ENCODE assay signal across 11 cellular contexts in the genomic region with DNA sequence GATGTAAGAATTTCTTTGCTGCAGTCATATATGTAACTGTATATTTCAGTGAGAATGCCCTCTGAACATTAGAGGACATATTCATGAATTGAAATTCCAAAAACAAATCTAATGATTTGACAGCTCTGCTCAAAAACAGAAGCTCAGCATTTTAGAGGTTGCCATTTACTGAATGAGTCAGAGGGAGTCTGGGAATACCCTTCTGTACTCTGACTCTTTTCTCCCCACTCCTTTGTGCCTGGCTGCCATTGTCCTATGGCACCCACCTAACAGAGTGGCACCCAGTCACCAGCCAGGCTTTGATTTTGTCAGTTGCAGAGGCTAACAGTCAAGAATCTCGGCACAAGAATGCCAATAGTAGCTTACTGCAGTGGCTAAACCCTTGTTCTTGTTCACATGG.
A peak's percentile ranks its signal among the peaks of the same experiment; 100 is the strongest.
DNase-seq lines count a peak whose midpoint lies in the region; ATAC-seq and TF ChIP-seq lines count a peak whose summit lies in the region.
"Had no signal": no experiment of that assay in that cellular context is flagged by ENCODE, and none has a peak within 500 bp of the region (broad histone marks: within the 10 kb centered on the region; RNA-seq: fewer than 3 reads in every experiment).

No MANE protein-coding gene starts in this region.

- H3K36me3 Mint-ChIP-seq in activated T-helper 17 cell treated with anti-CD3 and anti-CD28 coated beads, Interleukin-2, amount 50 U/mL, for 72 hours (ENCODE audit: low read depth): no peaks in the 10 kb centered on the region
- H3K36me3 Mint-ChIP-seq: naive B cell had no signal

- H3F3A ChIP-seq in GM23248 (ENCODE audit: insufficient read depth) (no peaks in the 10 kb centered on the region), MM.1S (ENCODE audit: insufficient read depth, low read length) (no peaks in the 10 kb centered on the region)

- H3K79me2 ChIP-seq in GM23248 (ENCODE audit: insufficient read depth) (no peaks in the 10 kb centered on the region), MM.1S (ENCODE audit: low read length) (no peaks in the 10 kb centered on the region)

- H3K27ac Mint-ChIP-seq in activated T-helper 17 cell treated with anti-CD3 and anti-CD28 coated beads, Interleukin-2, amount 50 U/mL, for 72 hours: no peak overlapping the region
- H3K27ac Mint-ChIP-seq: naive B cell had no signal

- H3K4me2 ChIP-seq in GM23248 (ENCODE audit: unreplicated experiment): no peak overlapping the region
- H3K4me2 ChIP-seq in MM.1S (ENCODE audit: low read depth, low read length): no peak overlapping the region

- no peak overlapping the region for H3K4me3 ChIP-seq in A673 (ENCODE audit: low read depth, low read length, poor library complexity, severe bottlenecking)
- no peak overlapping the region for H3K4me3 ChIP-seq in GM23248
- no peak overlapping the region for H3K4me3 ChIP-seq in MM.1S (ENCODE audit: low read length)

- ATAC-seq in activated T-helper 17 cell treated with anti-CD3 and anti-CD28 coated beads, Interleukin-2, amount 50 U/mL, for 72 hours (replicated peaks): peak; percentile 79
- ATAC-seq in GM19023 (IDR thresholded peaks at IDR 0.05; ENCODE audit: unreplicated experiment): no peak

- H3K27me3 ChIP-seq in A673 (replicated peaks; ENCODE audit: insufficient read depth, low read depth, low read length, poor library complexity) (no peaks in the 10 kb centered on the region), GM23248 (replicated peaks; ENCODE audit: insufficient read depth) (no peaks in the 10 kb centered on the region), MM.1S (replicated peaks; ENCODE audit: insufficient read depth, low read length) (no peaks in the 10 kb centered on the region)

- H3K4me1 Mint-ChIP-seq in activated T-helper 17 cell treated with anti-CD3 and anti-CD28 coated beads, Interleukin-2, amount 50 U/mL, for 72 hours: peaks cover 11% of the 10 kb centered on the region

- H3K9me2 ChIP-seq in GM23248 (ENCODE audit: insufficient read depth) (no peaks in the 10 kb centered on the region), MM.1S (replicated peaks; ENCODE audit: insufficient read depth, low read length) (no peaks in the 10 kb centered on the region)

- H3K27ac ChIP-seq in A673 (ENCODE audit: low read depth, low read length, poor library complexity, severe bottlenecking): peak overlapping the region; percentile 32
- no peak overlapping the region for H3K27ac ChIP-seq in GM23248
- no peak overlapping the region for H3K27ac ChIP-seq in MM.1S (ENCODE audit: low read length)

- H3K36me3 ChIP-seq in A673 (ENCODE audit: insufficient read depth, low read length, poor library complexity, severe bottlenecking) (no peaks in the 10 kb centered on the region), GM23248 (ENCODE audit: low read depth) (no peaks in the 10 kb centered on the region), MM.1S (replicated peaks; ENCODE audit: insufficient read depth, low read length) (no peaks in the 10 kb centered on the region)

- H3K9ac ChIP-seq in GM23248 (no peak overlapping the region), MM.1S (ENCODE audit: low read length) (no peak overlapping the region)

- CTCF ChIA-PET in A673 (lab: Charles Lee): interaction anchor here (2.3 kb wide), 1 partner anchor 60 kb away, joined by 24 read pairs; no protein-coding TSS in a partner anchor

- H3K27me3 Mint-ChIP-seq in activated T-helper 17 cell treated with anti-CD3 and anti-CD28 coated beads, Interleukin-2, amount 50 U/mL, for 72 hours: no peaks in the 10 kb centered on the region
- H3K27me3 Mint-ChIP-seq: naive B cell had no signal

- 43 to 48% methylated on average over 1 of the region's 1 CpG for WGBS in GM23248 (ENCODE audit: low coverage in 1 of 2, low lambda C conversion rate in 2 of 2, missing lambda C conversion rate in 2 of 2), 2 experiments

- intact Hi-C loops in A673 (cut with micrococcal nuclease; ENCODE audit: unreplicated experiment): no loop called here

- DNase-seq in A673 (ENCODE audit: low spot score) (no peak), GM23248 (peak; percentile 12), islet precursor cell (peak; percentile 56), MM.1S (no peak), DMS79 (lab: John Stamatoyannopoulos, UW) (no peak), GM13977 (ENCODE audit: low spot score) (no peak)
- DNase-seq: naive B cell; retina; stimulated activated CD4-positive, alpha-beta T cell treated with anti-CD3 and anti-CD28 coated beads, Interleukin-4, amount 100 ng/mL, for 4 hours had no signal

- no peaks in the 10 kb centered on the region for H3K9me3 ChIP-seq in A673 (ENCODE audit: low read depth, low read length, poor library complexity, severe bottlenecking)
- H3K9me3 ChIP-seq in GM23248 (ENCODE audit: low read depth): no peaks in the 10 kb centered on the region
- no peaks in the 10 kb centered on the region for H3K9me3 ChIP-seq in MM.1S (replicated peaks; ENCODE audit: insufficient read depth, low read length)

- H2AFZ ChIP-seq in GM23248: no peak overlapping the region
- no peak overlapping the region for H2AFZ ChIP-seq in MM.1S (ENCODE audit: low read length)

- in situ Hi-C loops in GM23248 (cut with MboI): no loop called here
- in situ Hi-C loops in GM13977 (cut with MboI; ENCODE audit: low pct_unique_long_range_greater_than_20kb, low sequenced_read_pairs, unreplicated experiment): no loop called here

- H3K4me3 Mint-ChIP-seq in activated T-helper 17 cell treated with anti-CD3 and anti-CD28 coated beads, Interleukin-2, amount 50 U/mL, for 72 hours: no peak overlapping the region
- H3K4me3 Mint-ChIP-seq: naive B cell had no signal

- POLR2A ChIA-PET in A673 (lab: Charles Lee; ENCODE audit: low non-redundant PET): interaction anchor here (0.6 kb wide), 1 partner anchor 164 kb away, joined by 4 read pairs; no protein-coding TSS in a partner anchor

- BruUV-seq in A673 (replicated peaks; lab: Mats Ljungman, UMichigan): no TSS peak

- TF ChIP-seq CTCF in A673 (conservative IDR thresholded peaks at IDR 0.05; ENCODE audit: low read depth, low read length) (no peak), MM.1S (IDR thresholded peaks at IDR 0.05; ENCODE audit: low read length) (no peak), GM13977 (IDR thresholded peaks at IDR 0.05; ENCODE audit: extremely low read depth, insufficient read depth, missing control alignments) (no peak)

- no peaks in the 10 kb centered on the region for H3K9me3 Mint-ChIP-seq in activated T-helper 17 cell treated with anti-CD3 and anti-CD28 coated beads, Interleukin-2, amount 50 U/mL, for 72 hours
- H3K9me3 Mint-ChIP-seq: naive B cell had no signal

- H3K4me1 ChIP-seq in A673 (ENCODE audit: insufficient read depth, low read length, poor library complexity, severe bottlenecking): peaks cover 31% of the 10 kb centered on the region
- H3K4me1 ChIP-seq in GM23248 (ENCODE audit: insufficient read depth): no peaks in the 10 kb centered on the region
- H3K4me1 ChIP-seq in MM.1S (ENCODE audit: low read length): no peaks in the 10 kb centered on the region

- H4K20me1 ChIP-seq in GM23248 (ENCODE audit: insufficient read depth) (no peaks in the 10 kb centered on the region), MM.1S (ENCODE audit: insufficient read depth, low read length) (no peaks in the 10 kb centered on the region)

Comparison
In these comparisons a context has a peak if more than half of its experiments do, and no peak if none do; other contexts are left out.
1. DNase-seq: peak in GM23248 (single experiment) and islet precursor cell (single experiment); none in A673 (single experiment), MM.1S (single experiment), DMS79 (single experiment) and GM13977 (single experiment).